Comparison of ENCODE assay signal across 13 cellular contexts in genomic region chr3:163916596-163917560, GRCh38.
DNase-seq lines count a peak whose midpoint lies in the region; ATAC-seq and TF ChIP-seq lines count a peak whose summit lies in the region.
"Had no signal": no experiment of that assay in that cellular context is flagged by ENCODE, and none has a peak within 500 bp of the region (broad histone marks: within the 10 kb centered on the region; RNA-seq: fewer than 3 reads in every experiment).

No MANE protein-coding gene starts in this region.

- H3K4me1 ChIP-seq in A673 (ENCODE audit: insufficient read depth, low read length, poor library complexity, severe bottlenecking) (no peaks in the 10 kb centered on the region), psoas muscle (no peaks in the 10 kb centered on the region)
- H3K4me1 ChIP-seq: right atrium auricular region had no signal

- WGBS in psoas muscle, 3 donors = 81 to 85% (median 85%) methylated on average over 4 of the region's 4 CpGs

- TF ChIP-seq CTCF in A673 (conservative IDR thresholded peaks at IDR 0.05; ENCODE audit: low read depth, low read length) = peak; percentile 62
- peak; percentile 16 for TF ChIP-seq CTCF in epithelial cell of esophagus (IDR thresholded peaks at IDR 0.05; ENCODE audit: insufficient read depth, low read depth, low read length, missing control alignments)
- no peak for TF ChIP-seq CTCF in psoas muscle (IDR thresholded peaks at IDR 0.05)

- BruUV-seq in A673 (replicated peaks; lab: Mats Ljungman, UMichigan) = no TSS peak

- H3K27me3 ChIP-seq in A673 (replicated peaks; ENCODE audit: insufficient read depth, low read depth, low read length, poor library complexity) (no peaks in the 10 kb centered on the region), psoas muscle (ENCODE audit: insufficient read depth in 3 of 3, low read length in 2 of 3) (no peaks in the 10 kb centered on the region)
- H3K27me3 ChIP-seq: right atrium auricular region had no signal

- no peak overlapping the region for H3K27ac ChIP-seq in A673 (ENCODE audit: low read depth, low read length, poor library complexity, severe bottlenecking)
- no peak overlapping the region for H3K27ac ChIP-seq in psoas muscle
- H3K27ac ChIP-seq: right atrium auricular region had no signal

- H3K4me3 ChIP-seq in A673 (ENCODE audit: low read depth, low read length, poor library complexity, severe bottlenecking) = no peak overlapping the region
- no peak overlapping the region for H3K4me3 ChIP-seq in epithelial cell of esophagus (ENCODE audit: low read length)
- H3K4me3 ChIP-seq in psoas muscle = no peak overlapping the region
- H3K4me3 ChIP-seq: right atrium auricular region had no signal

- CTCF ChIA-PET in A673 (lab: Charles Lee) = no interaction called here

- no peak for ATAC-seq in psoas muscle
- ATAC-seq in HG03045 (IDR thresholded peaks at IDR 0.05; ENCODE audit: unreplicated experiment) = no peak

- no peaks in the 10 kb centered on the region for H3K36me3 ChIP-seq in A673 (ENCODE audit: insufficient read depth, low read length, poor library complexity, severe bottlenecking)
- H3K36me3 ChIP-seq in psoas muscle (ENCODE audit: insufficient read depth in 1 of 2, low read depth in 1 of 2) = no peaks in the 10 kb centered on the region
- H3K36me3 ChIP-seq: right atrium auricular region had no signal

- DNase-seq in A673 (ENCODE audit: low spot score) (peak; percentile 52), HK-2 (ENCODE audit: unreplicated experiment) (peak; percentile 12), NCI-H524 treated with DMSO at 0.1 percent for 48 hours (lab: John Stamatoyannopoulos, UW) (peak; percentile 32), epithelial cell of esophagus (ENCODE audit: low read depth) (peak; percentile 0), T1000 (lab: John Stamatoyannopoulos, UW) (no peak), psoas muscle (no peak), NCI-H187 treated with DMSO at 0.1 percent for 48 hours (lab: John Stamatoyannopoulos, UW) (no peak)
- DNase-seq: C1 segment of cervical spinal cord; effector memory CD4-positive, alpha-beta T cell; HFFc6; islet precursor cell had no signal

- POLR2A ChIA-PET in A673 (lab: Charles Lee; ENCODE audit: low non-redundant PET) = no interaction called here

- H3K9me3 ChIP-seq in A673 (ENCODE audit: low read depth, low read length, poor library complexity, severe bottlenecking) (no peaks in the 10 kb centered on the region), psoas muscle (no peaks in the 10 kb centered on the region)
- H3K9me3 ChIP-seq: right atrium auricular region had no signal

- intact Hi-C loops in A673 (cut with micrococcal nuclease; ENCODE audit: unreplicated experiment) = loop anchor here (5.0 kb wide), 1 partner anchor 1275 kb away; no protein-coding TSS in a partner anchor
- intact Hi-C loops in psoas muscle (cut with DNase I) = no loop called here

Comparison
In these comparisons a context has a peak if more than half of its experiments do, and no peak if none do; other contexts are left out.
1. DNase-seq: peak in A673 (single experiment), HK-2 (single experiment), NCI-H524 treated with DMSO at 0.1 percent for 48 hours (single experiment) and epithelial cell of esophagus (single experiment); none in T1000 (single experiment), psoas muscle (0 of 2) and NCI-H187 treated with DMSO at 0.1 percent for 48 hours (single experiment).